In genomic region chr5:32585122-32585445, GRCh38 we compare ENCODE assay signal across 8 cellular contexts. TPM values are rescaled to one million over a fixed set of nuclear protein-coding genes. Genes with fewer than 3 reads are reported as not detected.
DNase-seq lines count a peak whose midpoint lies in the region; ATAC-seq, FAIRE-seq and TF ChIP-seq lines count a peak whose summit lies in the region.

No MANE protein-coding gene starts in this region.

- no peaks in the 10 kb centered on the region for H3K9me3 Mint-ChIP-seq in Caco-2 (ENCODE audit: unreplicated experiment)

- DNase-seq in Caco-2 (no peak), PC-9 (no peak), endothelial cell of umbilical vein (ENCODE audit: low read depth, low spot score) (no peak), pancreas (no peak), RCC 7860 (ENCODE audit: low spot score) (no peak), pons (ENCODE audit: low spot score) (no peak)

- 16 to 18% methylated on average over 8 of the region's 8 CpGs for WGBS in pancreas, 2 donors

- BruUV-seq in Caco-2 (replicated peaks; lab: Mats Ljungman, UMichigan), result no TSS peak
- BruUV-seq in PC-9 (replicated peaks; lab: Mats Ljungman, UMichigan), result no TSS peak
- BruUV-seq in endothelial cell of umbilical vein (replicated peaks; lab: Mats Ljungman, UMichigan), result no TSS peak

- H3K27ac ChIP-seq in PC-9, result no peak overlapping the region; the same call in 1 of the 2 replicates
- H3K27ac ChIP-seq in endothelial cell of umbilical vein (ENCODE audit: insufficient read depth, low read depth, low read length), result peak overlapping the region; percentile 84
- peak overlapping the region; percentile 93 to 99 (median 98) for H3K27ac ChIP-seq in pancreas

- H3K27me3 Mint-ChIP-seq in Caco-2 (ENCODE audit: insufficient read depth, unreplicated experiment), result peaks cover 2% of the 10 kb centered on the region

- peaks cover 40% of the 10 kb centered on the region for H3K36me3 Mint-ChIP-seq in Caco-2 (ENCODE audit: insufficient read depth, unreplicated experiment)

- CTCF ChIA-PET in Caco-2 (lab: Charles Lee), result interaction anchor here (0.6 kb wide), 1 partner anchor 95 kb away, joined by 3 read pairs; no protein-coding TSS in a partner anchor
- CTCF ChIA-PET in PC-9 (lab: Charles Lee), result interaction anchor here (0.6 to 0.8 kb wide), 5 partner anchors 16 to 593 kb away, joined by 3 to 11 read pairs (median 6); no protein-coding TSS in a partner anchor
- CTCF ChIA-PET in endothelial cell of umbilical vein (lab: Charles Lee), result interaction anchor here (0.9 to 2.4 kb wide), 5 partner anchors 9 to 352 kb away, joined by 3 to 21 read pairs (median 3); no protein-coding TSS in a partner anchor

- peak overlapping the region; percentile 91 for H3K27ac Mint-ChIP-seq in Caco-2 (ENCODE audit: unreplicated experiment)

- H3K36me3 ChIP-seq in Caco-2 (ENCODE audit: control insufficient read depth, insufficient read depth, low read length), result no peaks in the 10 kb centered on the region
- peaks cover 18% of the 10 kb centered on the region for H3K36me3 ChIP-seq in PC-9 (ENCODE audit: low read depth)
- peaks cover 3 to 5% of the 10 kb centered on the region in 2 experiments for H3K36me3 ChIP-seq in endothelial cell of umbilical vein (ENCODE audit: control insufficient read depth in 2 of 2, extremely low read depth in 1 of 2, insufficient read depth in 2 of 2, low read length in 2 of 2)
- H3K36me3 ChIP-seq in pancreas, result peaks cover 0 to 13% (median 0%) of the 10 kb centered on the region in 3 donors

- H3K9ac ChIP-seq in endothelial cell of umbilical vein (replicated peaks; ENCODE audit: extremely low read depth, insufficient read depth, low read length), result peak overlapping the region; percentile 95

- H3K4me1 ChIP-seq in Caco-2 (peaks cover 16% of the 10 kb centered on the region), PC-9 (replicated peaks; ENCODE audit: insufficient read depth) (peaks cover 10% of the 10 kb centered on the region), endothelial cell of umbilical vein (ENCODE audit: control insufficient read depth, extremely low read depth, insufficient read depth, low read length) (peaks cover 24% of the 10 kb centered on the region), pancreas (peaks cover 0 to 7% (median 0%) of the 10 kb centered on the region in 3 donors)

- ATAC-seq in pancreas (no peak), HG03108 (IDR thresholded peaks at IDR 0.05; ENCODE audit: unreplicated experiment) (no peak), HG02852 (IDR thresholded peaks at IDR 0.05; ENCODE audit: unreplicated experiment) (no peak)

- H3K27me3 ChIP-seq in Caco-2 (replicated peaks; ENCODE audit: control insufficient read depth, insufficient read depth, low read length), result no peaks in the 10 kb centered on the region
- H3K27me3 ChIP-seq in PC-9 (ENCODE audit: insufficient read depth, low read depth), result no peaks in the 10 kb centered on the region
- no peaks in the 10 kb centered on the region for H3K27me3 ChIP-seq in endothelial cell of umbilical vein (ENCODE audit: control insufficient read depth in 2 of 2, insufficient read depth in 2 of 2, low read length in 2 of 2)
- H3K27me3 ChIP-seq in pancreas, result no peaks in the 10 kb centered on the region

- dilution Hi-C loops in endothelial cell of umbilical vein (cut with MboI; ENCODE audit: extremely low pct_ligation_motif_present, low sequenced_read_pairs), result no loop called here

- peaks cover 8% of the 10 kb centered on the region for H3F3A ChIP-seq in PC-9 (ENCODE audit: insufficient read depth, low read depth)

- peak overlapping the region; percentile 87; the same call in 1 of the 2 replicates for H2AFZ ChIP-seq in PC-9
- peak overlapping the region; percentile 63 for H2AFZ ChIP-seq in endothelial cell of umbilical vein (ENCODE audit: low read depth, low read length)

- H3K9me2 ChIP-seq in PC-9 (ENCODE audit: insufficient read depth), result no peaks in the 10 kb centered on the region

- H4K20me1 ChIP-seq in PC-9 (ENCODE audit: insufficient read depth) (peaks cover 36% of the 10 kb centered on the region), endothelial cell of umbilical vein (replicated peaks; ENCODE audit: control insufficient read depth, extremely low read depth, insufficient read depth, low read length) (peaks cover 6% of the 10 kb centered on the region)

- FAIRE-seq in endothelial cell of umbilical vein (lab: Jason Lieb, UNC), result no peak
- FAIRE-seq in pancreas (lab: Jason Lieb, UNC), result no peak
- no peak for FAIRE-seq in RCC 7860 (lab: Jason Lieb, UNC)

- H3K4me2 ChIP-seq in PC-9 (peak overlapping the region; percentile 94), endothelial cell of umbilical vein (ENCODE audit: insufficient read depth, low read length) (peak overlapping the region; percentile 86)

- peak overlapping the region; percentile 100 for H3K4me3 ChIP-seq in Caco-2 (ENCODE audit: low read depth, low read length)
- H3K4me3 ChIP-seq in PC-9, result peak overlapping the region; percentile 84
- peak overlapping the region; percentile 89 to 99 (median 94) for H3K4me3 ChIP-seq in endothelial cell of umbilical vein (replicated peaks in 1 of 3; ENCODE audit: insufficient read depth in 1 of 3, low read depth in 1 of 3, low read length in 3 of 3)
- peak overlapping the region in 3 of 4 donors; percentile 76 to 98 (median 94) for H3K4me3 ChIP-seq in pancreas

- H3K4me3 Mint-ChIP-seq in Caco-2 (ENCODE audit: unreplicated experiment), result peak overlapping the region; percentile 93

- TF ChIP-seq CTCF in Caco-2 (IDR thresholded peaks at IDR 0.05; ENCODE audit: insufficient read depth in 1 of 2, low read depth in 1 of 2, low read length in 1 of 2, severe bottlenecking in 1 of 2, unreplicated experiment in 1 of 2), result no peak
- no peak for TF ChIP-seq CTCF in PC-9 (conservative IDR thresholded peaks at IDR 0.05)
- no peak for TF ChIP-seq CTCF in endothelial cell of umbilical vein (IDR thresholded peaks at IDR 0.05; ENCODE audit: extremely low read depth in 1 of 2, insufficient read depth in 1 of 2, low read depth in 1 of 2, low read length in 2 of 2)
- no peak for TF ChIP-seq CTCF in pancreas (IDR thresholded peaks at IDR 0.05)

- H3K79me2 ChIP-seq in PC-9 (ENCODE audit: low read depth) (peaks cover 26% of the 10 kb centered on the region), endothelial cell of umbilical vein (ENCODE audit: control insufficient read depth, insufficient read depth, low read length) (peaks cover 39% of the 10 kb centered on the region)

- H3K9me3 ChIP-seq in Caco-2 (no peaks in the 10 kb centered on the region), PC-9 (ENCODE audit: insufficient read depth, low read depth) (no peaks in the 10 kb centered on the region), endothelial cell of umbilical vein (replicated peaks; ENCODE audit: control insufficient read depth, insufficient read depth, low read length) (no peaks in the 10 kb centered on the region), pancreas (no peaks in the 10 kb centered on the region)

- TF ChIP-seq POLR2A in endothelial cell of umbilical vein (IDR thresholded peaks at IDR 0.05; ENCODE audit: low read depth, low read length), result no peak

- no peaks in the 10 kb centered on the region for H3K9me1 ChIP-seq in endothelial cell of umbilical vein (replicated peaks; ENCODE audit: control insufficient read depth, extremely low read depth, insufficient read depth, low read length)

- intact Hi-C loops in Caco-2 (cut with micrococcal nuclease; ENCODE audit: unreplicated experiment) (loop anchor here (1.0 to 5.0 kb wide), 3 partner anchors 11 to 272 kb away; partner anchors contain the start of genes MTMR12 and ZFR), PC-9 (cut with micrococcal nuclease; ENCODE audit: unreplicated experiment) (loop anchor here (1.0 to 10.0 kb wide), 4 partner anchors 141 to 412 kb away; partner anchors contain the start of genes MTMR12 and ZFR), endothelial cell of umbilical vein (cut with micrococcal nuclease) (loop anchor here (1.0 to 10.0 kb wide), 5 partner anchors 12 to 488 kb away; no protein-coding TSS in a partner anchor), pancreas (cut with DNase I) (no loop called here)

- POLR2A ChIA-PET in Caco-2 (lab: Charles Lee) (interaction anchor here (0.6 to 0.7 kb wide), 2 partner anchors 9 to 111 kb away, joined by 3 to 4 read pairs; no protein-coding TSS in a partner anchor), PC-9 (lab: Charles Lee; ENCODE audit: unreplicated experiment) (interaction anchor here (0.5 to 0.7 kb wide), 3 partner anchors 79 to 240 kb away, joined by 3 to 5 read pairs (median 4); no protein-coding TSS in a partner anchor), endothelial cell of umbilical vein (lab: Charles Lee) (interaction anchor here (0.5 to 1.2 kb wide), 3 partner anchors 15 to 413 kb away, joined by 3 to 5 read pairs (median 3); no protein-coding TSS in a partner anchor)

- peaks cover 7% of the 10 kb centered on the region for H3K4me1 Mint-ChIP-seq in Caco-2 (ENCODE audit: low read depth, unreplicated experiment)

TF ChIP-seq in endothelial cell of umbilical vein, 7 proteins besides CTCF, POLR2A, EP300 and RAD21:
- TF ChIP-seq MYC (IDR thresholded peaks at IDR 0.05; ENCODE audit: low read depth, low read length) (no peak), EZH2 (IDR thresholded peaks at IDR 0.05; ENCODE audit: borderline replicate concordance, low read depth, low read length, severe bottlenecking) (no peak), GATA2 (IDR thresholded peaks at IDR 0.05; ENCODE audit: insufficient read depth, insufficient read length, low read depth, low read length) (peak; percentile 42), MAX (IDR thresholded peaks at IDR 0.05; ENCODE audit: insufficient read depth, insufficient read length) (no peak)

RNA-seq across cellular contexts. Expression of gene SUB1, which starts 0.3 kb away (rescaled TPM):
- 281 and 293 TPM in 2 replicates for total RNA-seq in Caco-2 (2022)
- 314 and 328 TPM in 2 replicates for total RNA-seq in PC-9 (2021)
- 246 and 252 TPM in 2 replicates for total RNA-seq in endothelial cell of umbilical vein
- 43.1 and 60.1 TPM in 2 replicates for polyA plus RNA-seq in endothelial cell of umbilical vein
- polyA plus RNA-seq in endothelial cell of umbilical vein (2011; cell fraction: cytosol; rRNA removed), result 83.0 and 115 TPM in 2 replicates
- polyA plus RNA-seq in endothelial cell of umbilical vein (2011; cell fraction: nucleus; rRNA removed), result 50.0 and 102 TPM in 2 replicates
- polyA plus RNA-seq in endothelial cell of umbilical vein (2012), result 175 and 257 TPM in 2 replicates
- 22.6 and 35.1 TPM in 2 replicates for polyA minus RNA-seq in endothelial cell of umbilical vein
- 34.0 TPM for polyA minus RNA-seq in endothelial cell of umbilical vein (2011; cell fraction: cytosol; rRNA and poly(A)+ RNA removed)
- 97.5 and 126 TPM in 2 replicates for polyA minus RNA-seq in endothelial cell of umbilical vein (2011; cell fraction: nucleus; rRNA and poly(A)+ RNA removed)
- total RNA-seq in pancreas, result 10 to 100 TPM; 42.5 to 91.7 (median 62.2) TPM
- 10 to 100 TPM; 50.7 to 87.1 TPM for polyA plus RNA-seq in pancreas

Comparison
In these comparisons a context has a peak if more than half of its experiments do, and no peak if none do; other contexts are left out.
1. intact Hi-C loops: an anchor here in Caco-2 (1.0 to 5.0 kb wide), PC-9 (1.0 to 10.0 kb wide) and endothelial cell of umbilical vein (1.0 to 10.0 kb wide); none called in pancreas.